23 cellular contexts compared by ENCODE assay signal in genomic region chr11:104812416-104812815, GRCh38.
DNase-seq lines count a peak whose midpoint lies in the region; TF ChIP-seq lines count a peak whose summit lies in the region.
"Had no signal": no experiment of that assay in that cellular context is flagged by ENCODE, and none has a peak within 500 bp of the region (broad histone marks: within the 10 kb centered on the region; RNA-seq: fewer than 3 reads in every experiment).

No MANE protein-coding gene starts in this region.

- DNase-seq in DMS 273 treated with DMSO at 0.1 percent for 48 hours (lab: John Stamatoyannopoulos, UW) (peak; percentile 56), NCI-H1694 treated with DMSO at 0.1 percent for 48 hours (lab: John Stamatoyannopoulos, UW) (peak; percentile 80), cerebellar cortex (ENCODE audit: low spot score) (peak; percentile 96), neural crest cell (ENCODE audit: low read depth, low spot score) (no peak), esophagus squamous epithelium (lab: John Stamatoyannopoulos, UW) (no peak), H7 (no peak)
- DNase-seq in stimulated activated CD4-positive, alpha-beta T cell treated with anti-CD3 and anti-CD28 coated beads, Interleukin-12 subunit alpha, Interleukin-12 subunit beta, amount 100 ng/mL, for 4 hours, result no peak
- DNase-seq: Caco-2; CD4-positive, alpha-beta T cell; DMS153; GDM1; GOT3; KBM-7; MM.1S; NCI-H1048; NCI-H1417 treated with DMSO at 0.1 percent for 48 hours; NCI-H2029; NCI-H345; NCI-H69; NK-92 treated with Interleukin-12 subunit alpha and Interleukin-12 subunit beta, amount 100 ng/mL, for 24 hours; Peyer's patch had no signal

- H3K4me3 ChIP-seq in esophagus squamous epithelium, result no peak overlapping the region
- no peak overlapping the region for H3K4me3 ChIP-seq in H7 (ENCODE audit: insufficient read depth, low read depth, low read length)
- H3K4me3 ChIP-seq: BLaER1, Peyer's patch, SJSA1 had no signal

- H3K27ac ChIP-seq in esophagus squamous epithelium, result no peak overlapping the region
- H3K27ac ChIP-seq: BLaER1, Peyer's patch, SJSA1 had no signal

- 68% methylated on average over 5 of the region's 5 CpGs for WGBS in esophagus squamous epithelium, 2 donors

- H3K4me1 Mint-ChIP-seq in neural crest cell, result no peaks in the 10 kb centered on the region

- H3K9me3 ChIP-seq in esophagus squamous epithelium, result no peaks in the 10 kb centered on the region
- H3K9me3 ChIP-seq: BLaER1, Caco-2, Peyer's patch, SJSA1 had no signal

- H3K27me3 Mint-ChIP-seq in neural crest cell (ENCODE audit: low read depth), result no peaks in the 10 kb centered on the region
- H3K27me3 Mint-ChIP-seq: CD4-positive, alpha-beta T cell had no signal

- H3K36me3 Mint-ChIP-seq in neural crest cell (ENCODE audit: low read depth), result no peaks in the 10 kb centered on the region

- peaks cover 2% of the 10 kb centered on the region for H3K9me3 Mint-ChIP-seq in neural crest cell
- H3K9me3 Mint-ChIP-seq: CD4-positive, alpha-beta T cell had no signal

- peak overlapping the region; percentile 71 for H3K27ac Mint-ChIP-seq in neural crest cell (ENCODE audit: unreplicated experiment)
- H3K27ac Mint-ChIP-seq: CD4-positive, alpha-beta T cell had no signal

- H3K27me3 ChIP-seq in esophagus squamous epithelium, result no peaks in the 10 kb centered on the region
- H3K27me3 ChIP-seq in H7 (ENCODE audit: control insufficient read depth, insufficient read depth, low read length), result no peaks in the 10 kb centered on the region; the same call in 1 of the 2 replicates
- H3K27me3 ChIP-seq: BLaER1, Peyer's patch, SJSA1 had no signal

- no peak for TF ChIP-seq POLR2A in esophagus squamous epithelium (IDR thresholded peaks at IDR 0.05)

- H3K36me3 ChIP-seq in esophagus squamous epithelium, result no peaks in the 10 kb centered on the region
- no peaks in the 10 kb centered on the region for H3K36me3 ChIP-seq in H7 (replicated peaks; ENCODE audit: control insufficient read depth, insufficient read depth, low read length)
- H3K36me3 ChIP-seq: BLaER1, Peyer's patch, SJSA1 had no signal

- TF ChIP-seq CTCF in neural crest cell (conservative IDR thresholded peaks at IDR 0.05) (no peak), esophagus squamous epithelium (IDR thresholded peaks at IDR 0.05) (no peak)

- no peak overlapping the region for H3K4me3 Mint-ChIP-seq in neural crest cell
- H3K4me3 Mint-ChIP-seq: CD4-positive, alpha-beta T cell had no signal

- H3K4me1 ChIP-seq in esophagus squamous epithelium, result no peaks in the 10 kb centered on the region
- H3K4me1 ChIP-seq: BLaER1, Caco-2, Peyer's patch, SJSA1 had no signal

- intact Hi-C loops in esophagus squamous epithelium (cut with DNase I), result no loop called here

Comparison
In these comparisons a context has a peak if more than half of its experiments do, and no peak if none do; other contexts are left out.
1. DNase-seq: peak in DMS 273 treated with DMSO at 0.1 percent for 48 hours (single experiment), NCI-H1694 treated with DMSO at 0.1 percent for 48 hours (single experiment) and cerebellar cortex (single experiment); none in neural crest cell (single experiment), esophagus squamous epithelium (single experiment), stimulated activated CD4-positive, alpha-beta T cell treated with anti-CD3 and anti-CD28 coated beads, Interleukin-12 subunit alpha, Interleukin-12 subunit beta, amount 100 ng/mL, for 4 hours (single experiment) and H7 (single experiment).